ENCODE assay signal across 11 cellular contexts in genomic region chr13:95678967-95679366, GRCh38.
DNase-seq lines count a peak whose midpoint lies in the region; ATAC-seq and TF ChIP-seq lines count a peak whose summit lies in the region.
"Had no signal": no experiment of that assay in that cellular context is flagged by ENCODE, and none has a peak within 500 bp of the region (broad histone marks: within the 10 kb centered on the region; RNA-seq: fewer than 3 reads in every experiment).

No MANE protein-coding gene starts in this region.

- TF ChIP-seq CTCF in AG10803 (conservative IDR thresholded peaks at IDR 0.05; ENCODE audit: low read length) (no peak), astrocyte of the cerebellum (IDR thresholded peaks at IDR 0.05; ENCODE audit: low read depth, low read length, missing control alignments) (no peak)

- H3K4me1 ChIP-seq in HAP-1, result peaks cover 18% of the 10 kb centered on the region
- H3K4me1 ChIP-seq in mucosa of stomach (ENCODE audit: control insufficient read depth, insufficient read depth, low read length), result peaks cover 29% of the 10 kb centered on the region

- H3K27me3 ChIP-seq in HAP-1 (ENCODE audit: low read depth), result no peaks in the 10 kb centered on the region
- H3K27me3 ChIP-seq in mucosa of stomach (ENCODE audit: control insufficient read depth, insufficient read depth, low read length), result no peaks in the 10 kb centered on the region

- H3K9me3 ChIP-seq in HAP-1, result no peaks in the 10 kb centered on the region
- no peaks in the 10 kb centered on the region for H3K9me3 ChIP-seq in mucosa of stomach (ENCODE audit: control insufficient read depth, low read length)

- in situ Hi-C loops in HAP-1 (cut with MboI; ENCODE audit: low sequenced_read_pairs), result no loop called here
- in situ Hi-C loops in astrocyte of the cerebellum (cut with HindIII; ENCODE audit: low sequenced_read_pairs), result loop anchor here (5.0 kb wide), 2 partner anchors 97 to 153 kb away; no protein-coding TSS in a partner anchor

- DNase-seq in AG10803 (ENCODE audit: low read depth), result no peak
- no peak for DNase-seq in HAP-1 (ENCODE audit: low spot score in 2 of 2)
- no peak for DNase-seq in astrocyte of the cerebellum (ENCODE audit: low read depth)
- DNase-seq in NCI-H1694 treated with DMSO at 0.1 percent for 48 hours (lab: John Stamatoyannopoulos, UW), result no peak
- no peak for DNase-seq in stimulated activated CD8-positive, alpha-beta memory T cell treated with anti-CD3 and anti-CD28 coated beads, Interleukin-4, amount 100 ng/mL, for 48 hours
- DNase-seq in HPDE6-E6E7 (ENCODE audit: extremely low spot score), result no peak
- DNase-seq: midbrain, NCI-H345 had no signal

- H3K4me3 ChIP-seq in AG10803 (ENCODE audit: low read length) (peak overlapping the region; percentile 83), HAP-1 (peak overlapping the region; percentile 68), astrocyte of the cerebellum (ENCODE audit: low read depth, low read length) (peak overlapping the region; percentile 66), mucosa of stomach (ENCODE audit: low read length) (peak overlapping the region; percentile 92)

- H3K36me3 ChIP-seq in HAP-1 (replicated peaks) (no peaks in the 10 kb centered on the region), mucosa of stomach (ENCODE audit: control insufficient read depth, insufficient read depth, low read length) (no peaks in the 10 kb centered on the region)

- H3K9ac ChIP-seq in mucosa of stomach (ENCODE audit: low read length), result no peak overlapping the region

- ATAC-seq in GM21529 (IDR thresholded peaks at IDR 0.05; ENCODE audit: unreplicated experiment), result no peak
- ATAC-seq: activated CD4-positive, CD25-positive, alpha-beta regulatory T cell treated with anti-CD3 and anti-CD28 coated beads, Interleukin-2, amount 50 U/mL, for 24 hours had no signal
